ENCODE assay signal across 8 cellular contexts in genomic region chr4:143531368-143531767, GRCh38. TPM values are rescaled to one million over a fixed set of nuclear protein-coding genes. Genes with fewer than 3 reads are reported as not detected.
A peak's percentile ranks its signal among the peaks of the same experiment; 100 is the strongest.
DNase-seq lines count a peak whose midpoint lies in the region; ATAC-seq and TF ChIP-seq lines count a peak whose summit lies in the region.

No MANE protein-coding gene starts in this region.

- H3K27ac ChIP-seq in osteoblast (ENCODE audit: low read depth, low read length) = no peak overlapping the region

- no peaks in the 10 kb centered on the region for H3K4me1 ChIP-seq in osteoblast (ENCODE audit: insufficient read depth, low read length)

- no peak overlapping the region for H3K4me3 ChIP-seq in osteoblast (ENCODE audit: insufficient read depth, low read length)

- peak overlapping the region; percentile 44 for H3K27ac Mint-ChIP-seq in central memory CD8-positive, alpha-beta T cell (ENCODE audit: low read depth)

- H3K27me3 ChIP-seq in osteoblast (ENCODE audit: insufficient read depth, low read length) = no peaks in the 10 kb centered on the region

- peaks cover 70% of the 10 kb centered on the region for H3K36me3 Mint-ChIP-seq in central memory CD8-positive, alpha-beta T cell (ENCODE audit: insufficient read depth)

- H3K4me3 Mint-ChIP-seq in central memory CD8-positive, alpha-beta T cell = no peak overlapping the region

- peaks cover 3% of the 10 kb centered on the region for H4K20me1 ChIP-seq in osteoblast (ENCODE audit: insufficient read depth, low read length)

- peak; percentile 50 for ATAC-seq in HG03571 (IDR thresholded peaks at IDR 0.05; ENCODE audit: unreplicated experiment)
- no peak for ATAC-seq in central memory CD8-positive, alpha-beta T cell (replicated peaks; ENCODE audit: extremely low read depth, poor library complexity, severe bottlenecking)
- ATAC-seq in GM19397 (IDR thresholded peaks at IDR 0.05; ENCODE audit: unreplicated experiment) = no peak

- peaks cover 84% of the 10 kb centered on the region for H3K36me3 ChIP-seq in osteoblast (ENCODE audit: insufficient read depth, low read length)

- H3K27me3 Mint-ChIP-seq in central memory CD8-positive, alpha-beta T cell = no peaks in the 10 kb centered on the region

- DNase-seq in DMS53 (lab: John Stamatoyannopoulos, UW) (peak; percentile 10), DMS53 treated with DMSO at 0.1 percent for 48 hours (lab: John Stamatoyannopoulos, UW; ENCODE audit: unreplicated experiment) (no peak), osteoblast (ENCODE audit: insufficient read length, low spot score, missing footprints) (no peak), NCI-H526 treated with DMSO at 0.1 percent for 48 hours (lab: John Stamatoyannopoulos, UW) (no peak), NCI-H2029 treated with DMSO at 0.1 percent for 48 hours (lab: John Stamatoyannopoulos, UW) (no peak)
- DNase-seq in central memory CD8-positive, alpha-beta T cell (ENCODE audit: low spot score in 2 of 2) = no peak

- no peaks in the 10 kb centered on the region for H3K9me3 ChIP-seq in osteoblast (ENCODE audit: low read depth, low read length)

- H3K4me1 Mint-ChIP-seq in central memory CD8-positive, alpha-beta T cell = peaks cover 23% of the 10 kb centered on the region

- H3K4me2 ChIP-seq in osteoblast (ENCODE audit: insufficient read depth, low read length) = no peak overlapping the region

- peak; percentile 40 for TF ChIP-seq CTCF in osteoblast (IDR thresholded peaks at IDR 0.05; ENCODE audit: extremely low read depth, low read depth, low read length)

- no peak overlapping the region for H2AFZ ChIP-seq in osteoblast (ENCODE audit: low read length)

- H3K79me2 ChIP-seq in osteoblast (ENCODE audit: insufficient read depth, low read length) = peaks cover 7% of the 10 kb centered on the region

- H3K9me3 Mint-ChIP-seq in central memory CD8-positive, alpha-beta T cell = no peaks in the 10 kb centered on the region

RNA-seq across cellular contexts. Expression of gene SMARCA5, which starts 17.9 kb away (rescaled TPM):
- total RNA-seq in osteoblast = 43.6 and 44.9 TPM in 2 replicates
